In the genomic region with DNA sequence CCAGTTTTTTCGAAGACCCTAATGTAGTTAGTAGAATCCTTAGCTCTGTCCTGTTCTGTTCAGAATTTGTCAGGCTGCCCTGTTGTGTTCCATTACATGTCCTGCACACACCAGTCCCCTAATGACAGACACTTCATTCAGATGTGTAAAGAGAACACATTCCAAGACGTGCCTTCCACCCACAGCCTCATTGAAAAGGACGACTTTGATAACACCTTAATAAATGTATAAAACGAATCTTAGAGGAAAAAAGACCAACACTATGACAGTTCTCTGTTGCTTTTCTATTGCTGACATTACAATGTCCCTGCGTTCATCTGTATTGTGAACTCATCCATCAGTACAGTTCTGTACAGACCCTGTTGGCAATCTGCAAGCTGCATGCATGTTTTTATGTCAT, we compare ENCODE assay signal across 23 cellular contexts. TPM values are rescaled to one million over a fixed set of nuclear protein-coding genes. Genes with fewer than 3 reads are reported as not detected.
"Had no signal": no experiment of that assay in that cellular context is flagged by ENCODE, and none has a peak within 500 bp of the region (broad histone marks: within the 10 kb centered on the region; RNA-seq: fewer than 3 reads in every experiment).

No MANE protein-coding gene starts in this region.

- H3K27me3 ChIP-seq: SJSA1 had no signal

- ATAC-seq: activated CD8-positive, alpha-beta T cell treated with anti-CD3 and anti-CD28 coated beads, Interleukin-2, amount 10 ng/mL, durations not matched to agents 7 days and 5 days; activated T-cell treated with anti-CD3 and anti-CD28 coated beads, Interleukin-2, amount 50 U/mL, for 72 hours; stimulated activated effector memory CD8-positive, alpha-beta T cell treated with anti-CD3 and anti-CD28 coated beads, Interleukin-12 subunit alpha, Interleukin-12 subunit beta, amount 100 ng/mL, for 72 hours had no signal

- H3K79me2 ChIP-seq: parathyroid adenoma had no signal

- H3K9me3 ChIP-seq: left ventricle myocardium inferior, neutrophil, SJSA1, tibial nerve had no signal

- H3K4me3 ChIP-seq: left ventricle myocardium inferior, SJSA1, tibial nerve had no signal

- FAIRE-seq: endometrium, kidney, TTC549 had no signal

- H3K9me3 Mint-ChIP-seq: activated B cell treated with CpG ODN at 0.5 μM for 24 hours; activated CD4-positive, alpha-beta T cell treated with anti-CD3 and anti-CD28 coated beads, Interleukin-2, amount 10 ng/mL, durations not matched to agents 24 days and 14 days; activated naive CD8-positive, alpha-beta T cell treated with anti-CD3 and anti-CD28 coated beads, Interleukin-2, amount 10 ng/mL, durations not matched to agents 7 days and 5 days; activated T-cell treated with anti-CD3 and anti-CD28 coated beads, Interleukin-2, amount 50 U/mL, for 72 hours; stimulated activated effector memory CD8-positive, alpha-beta T cell treated with anti-CD3 and anti-CD28 coated beads, Interleukin-12 subunit alpha, Interleukin-12 subunit beta, amount 100 ng/mL, for 72 hours had no signal

- H2AFZ ChIP-seq: parathyroid adenoma had no signal

- H3K36me3 ChIP-seq: left ventricle myocardium inferior, neutrophil, SJSA1, tibial nerve had no signal

- H3K4me1 Mint-ChIP-seq: activated naive CD8-positive, alpha-beta T cell treated with anti-CD3 and anti-CD28 coated beads, Interleukin-2, amount 10 ng/mL, durations not matched to agents 7 days and 5 days; stimulated activated effector memory CD8-positive, alpha-beta T cell treated with anti-CD3 and anti-CD28 coated beads, Interleukin-12 subunit alpha, Interleukin-12 subunit beta, amount 100 ng/mL, for 72 hours had no signal

- H3K4me3 Mint-ChIP-seq: activated B cell treated with CpG ODN at 0.5 μM for 24 hours; activated CD4-positive, alpha-beta T cell treated with anti-CD3 and anti-CD28 coated beads, Interleukin-2, amount 10 ng/mL, durations not matched to agents 24 days and 14 days; activated CD8-positive, alpha-beta T cell treated with anti-CD3 and anti-CD28 coated beads, Interleukin-2, amount 10 ng/mL, durations not matched to agents 7 days and 5 days; activated naive CD8-positive, alpha-beta T cell treated with anti-CD3 and anti-CD28 coated beads, Interleukin-2, amount 10 ng/mL, durations not matched to agents 7 days and 5 days; activated T-cell treated with anti-CD3 and anti-CD28 coated beads, Interleukin-2, amount 50 U/mL, for 72 hours; stimulated activated effector memory CD8-positive, alpha-beta T cell treated with anti-CD3 and anti-CD28 coated beads, Interleukin-12 subunit alpha, Interleukin-12 subunit beta, amount 100 ng/mL, for 72 hours had no signal

- H3K9ac ChIP-seq: parathyroid adenoma had no signal

- H3K4me1 ChIP-seq: parathyroid adenoma, SJSA1 had no signal

- H3K36me3 Mint-ChIP-seq: activated naive CD8-positive, alpha-beta T cell treated with anti-CD3 and anti-CD28 coated beads, Interleukin-2, amount 10 ng/mL, durations not matched to agents 7 days and 5 days; stimulated activated effector memory CD8-positive, alpha-beta T cell treated with anti-CD3 and anti-CD28 coated beads, Interleukin-12 subunit alpha, Interleukin-12 subunit beta, amount 100 ng/mL, for 72 hours had no signal

- DNase-seq: activated B cell treated with CpG ODN at 0.5 μM for 24 hours; activated CD4-positive, alpha-beta T cell treated with anti-CD3 and anti-CD28 coated beads, Interleukin-2, amount 10 ng/mL, durations not matched to agents 24 days and 14 days; activated CD8-positive, alpha-beta memory T cell treated with anti-CD3 and anti-CD28 coated beads, Interleukin-2, amount 50 U/mL, for 48 hours; activated CD8-positive, alpha-beta T cell treated with anti-CD3 and anti-CD28 coated beads, Interleukin-2, amount 10 ng/mL, durations not matched to agents 7 days and 5 days; activated gamma-delta T cell treated with Interleukin-2 at 50 U/mL for 16 hours; activated naive CD8-positive, alpha-beta T cell treated with anti-CD3 and anti-CD28 coated beads, Interleukin-2, amount 10 ng/mL, durations not matched to agents 7 days and 5 days; activated T-cell treated with anti-CD3 and anti-CD28 coated beads, Interleukin-2, amount 50 U/mL, for 72 hours; kidney; left ventricle myocardium inferior; mesenchymal stem cell; stimulated activated CD4-positive, alpha-beta T cell treated with anti-CD3 and anti-CD28 coated beads, Interleukin-12 subunit alpha, Interleukin-12 subunit beta, amount 100 ng/mL, for 4 hours; stimulated activated CD4-positive, alpha-beta T cell treated with anti-CD3 and anti-CD28 coated beads, Interleukin-2, amount 100 ng/mL, for 24 hours; SW 1271 had no signal

- H3K27ac ChIP-seq: left ventricle myocardium inferior, neutrophil, parathyroid adenoma, SJSA1, tibial nerve had no signal

- H3K27ac Mint-ChIP-seq: activated B cell treated with CpG ODN at 0.5 μM for 24 hours; activated CD4-positive, alpha-beta T cell treated with anti-CD3 and anti-CD28 coated beads, Interleukin-2, amount 10 ng/mL, durations not matched to agents 24 days and 14 days; activated CD8-positive, alpha-beta T cell treated with anti-CD3 and anti-CD28 coated beads, Interleukin-2, amount 10 ng/mL, durations not matched to agents 7 days and 5 days; activated naive CD8-positive, alpha-beta T cell treated with anti-CD3 and anti-CD28 coated beads, Interleukin-2, amount 10 ng/mL, durations not matched to agents 7 days and 5 days; activated T-cell treated with anti-CD3 and anti-CD28 coated beads, Interleukin-2, amount 50 U/mL, for 72 hours; stimulated activated effector memory CD8-positive, alpha-beta T cell treated with anti-CD3 and anti-CD28 coated beads, Interleukin-12 subunit alpha, Interleukin-12 subunit beta, amount 100 ng/mL, for 72 hours had no signal

RNA-seq across cellular contexts. Expression of a gene that starts 3.5 kb away (rescaled TPM):
- total RNA-seq: activated B cell treated with CpG ODN at 0.5 μM for 24 hours; activated CD4-positive, alpha-beta T cell treated with anti-CD3 and anti-CD28 coated beads, Interleukin-2, amount 10 ng/mL, durations not matched to agents 24 days and 14 days; activated CD8-positive, alpha-beta T cell treated with anti-CD3 and anti-CD28 coated beads, Interleukin-2, amount 10 ng/mL, durations not matched to agents 7 days and 5 days; activated naive CD8-positive, alpha-beta T cell treated with anti-CD3 and anti-CD28 coated beads, Interleukin-2, amount 10 ng/mL, durations not matched to agents 7 days and 5 days; activated T-cell treated with anti-CD3 and anti-CD28 coated beads, Interleukin-2, amount 50 U/mL, for 72 hours; dermis microvascular lymphatic vessel endothelial cell; left ventricle myocardium inferior; SJSA1; T-helper 2 cell treated with Interferon-gamma antibody and Interleukin-4, amounts not matched to agents 100 ng/mL and 5 ng/mL, for 36 hours had no signal
- polyA plus RNA-seq: esophagus had no signal
